In the genomic region with DNA sequence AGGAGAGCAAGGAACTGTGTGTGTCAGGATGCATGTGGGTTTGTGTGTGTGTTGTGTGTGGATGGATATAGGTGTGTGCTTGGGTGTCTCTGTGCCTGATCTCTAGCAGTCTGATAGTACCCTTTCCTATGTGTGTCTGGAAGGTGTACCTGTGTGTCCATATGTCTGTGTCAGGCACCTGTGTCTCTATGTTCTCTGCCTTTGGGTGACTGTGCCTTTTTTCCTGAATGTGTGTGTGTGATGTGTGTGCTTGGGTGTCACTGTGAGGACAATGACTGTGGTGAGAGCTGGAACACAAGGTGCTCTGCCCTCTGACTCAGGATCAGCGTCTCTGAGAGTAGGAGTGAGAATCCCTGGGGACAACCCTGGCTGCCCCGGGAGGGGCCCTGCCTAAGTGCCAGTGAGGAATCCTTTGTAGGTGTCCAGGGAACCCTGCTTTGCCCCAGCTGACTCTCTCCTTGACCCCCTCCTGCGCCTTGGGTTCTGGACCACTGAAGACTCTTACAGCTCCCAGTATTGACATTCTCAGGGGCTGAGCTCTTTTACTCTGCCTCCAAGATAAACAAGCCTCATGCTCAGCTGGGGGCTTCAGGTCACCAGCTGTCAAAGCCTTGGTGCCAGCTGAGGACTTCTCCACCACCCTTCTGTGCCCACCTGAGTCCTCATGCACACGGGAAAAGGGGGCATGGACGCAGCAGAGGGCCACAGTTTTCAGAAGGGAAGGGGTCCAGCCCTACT, we compare ENCODE assay signal across 11 cellular contexts. TPM values are rescaled to one million over a fixed set of nuclear protein-coding genes. Genes with fewer than 3 reads are reported as not detected.
DNase-seq lines count a peak whose midpoint lies in the region; ATAC-seq and TF ChIP-seq lines count a peak whose summit lies in the region.
"Had no signal": no experiment of that assay in that cellular context is flagged by ENCODE, and none has a peak within 500 bp of the region (broad histone marks: within the 10 kb centered on the region; RNA-seq: fewer than 3 reads in every experiment).

No MANE protein-coding gene starts in this region.

- TF ChIP-seq POLR2A in breast epithelium (IDR thresholded peaks at IDR 0.05), result no peak

- peaks cover 0 to 48% (median 21%) of the 10 kb centered on the region in 4 donors for H3K4me1 Mint-ChIP-seq in CD4-positive, CD25-positive, alpha-beta regulatory T cell
- H3K4me1 Mint-ChIP-seq in nephron, result peaks cover 21% of the 10 kb centered on the region

- H3K36me3 ChIP-seq in CD4-positive, CD25-positive, alpha-beta regulatory T cell (ENCODE audit: control insufficient read depth, insufficient read depth, low read length), result no peaks in the 10 kb centered on the region
- H3K36me3 ChIP-seq in HUES48 (ENCODE audit: control insufficient read depth, insufficient read depth, low read length) (no peaks in the 10 kb centered on the region), breast epithelium (no peaks in the 10 kb centered on the region)
- H3K36me3 ChIP-seq: neutrophil had no signal

- intact Hi-C loops in breast epithelium (cut with DNase I; ENCODE audit: low total_unique reads), result no loop called here

- peak overlapping the region; percentile 4 to 65 (median 55) for H3K4me3 Mint-ChIP-seq in CD4-positive, CD25-positive, alpha-beta regulatory T cell
- H3K4me3 Mint-ChIP-seq in nephron, result peak overlapping the region; percentile 80 to 98 (median 87)

- peaks cover 50% of the 10 kb centered on the region for H3K4me1 ChIP-seq in CD4-positive, CD25-positive, alpha-beta regulatory T cell (ENCODE audit: control insufficient read depth, insufficient read depth, low read length, poor library complexity, severe bottlenecking)
- H3K4me1 ChIP-seq in HUES48 (ENCODE audit: control insufficient read depth, insufficient read depth, low read length) (peaks cover 20% of the 10 kb centered on the region), breast epithelium (peaks cover 24 to 31% of the 10 kb centered on the region in 2 donors)

- no peak for DNase-seq in CD4-positive, CD25-positive, alpha-beta regulatory T cell
- DNase-seq in breast epithelium (ENCODE audit: low spot score in 2 of 2) (no peak), NCI-H2081 treated with DMSO at 0.1 percent for 48 hours (lab: John Stamatoyannopoulos, UW) (no peak)
- DNase-seq: HCEC 1CT had no signal

- peaks cover 47% of the 10 kb centered on the region for H3K27me3 Mint-ChIP-seq in CD4-positive, CD25-positive, alpha-beta regulatory T cell
- H3K27me3 Mint-ChIP-seq in nephron (ENCODE audit: low read depth), result peaks cover 65% of the 10 kb centered on the region

- no peak overlapping the region for H3K4me3 ChIP-seq in CD4-positive, CD25-positive, alpha-beta regulatory T cell (ENCODE audit: low read depth, low read length)
- H3K4me3 ChIP-seq in HUES48 (ENCODE audit: low read depth, low read length) (peak overlapping the region; percentile 62; the same call in 1 of the 2 replicates), breast epithelium (peak overlapping the region in 2 of 3 donors; percentile 63 to 82)

- TF ChIP-seq CTCF in breast epithelium (IDR thresholded peaks at IDR 0.05) (no peak), nephron (IDR thresholded peaks at IDR 0.05; ENCODE audit: unreplicated experiment in 3 of 3) (no peak)

- no peak overlapping the region for H3K27ac Mint-ChIP-seq in CD4-positive, CD25-positive, alpha-beta regulatory T cell
- H3K27ac Mint-ChIP-seq in nephron, result peak overlapping the region in 2 of 3 experiments; percentile 21 to 33

- no peak overlapping the region for H3K27ac ChIP-seq in CD4-positive, CD25-positive, alpha-beta regulatory T cell (ENCODE audit: insufficient read depth, low read length, poor library complexity, severe bottlenecking)
- no peak overlapping the region for H3K27ac ChIP-seq in HUES48 (ENCODE audit: low read depth, low read length)
- peak overlapping the region; percentile 57 to 81 for H3K27ac ChIP-seq in breast epithelium
- H3K27ac ChIP-seq: neutrophil had no signal

- ATAC-seq in CD4-positive, CD25-positive, alpha-beta regulatory T cell (ENCODE audit: low read depth in 2 of 2), result no peak
- ATAC-seq in HG02642 (IDR thresholded peaks at IDR 0.05; ENCODE audit: poor library complexity, unreplicated experiment) (no peak), GM18511 (IDR thresholded peaks at IDR 0.05; ENCODE audit: unreplicated experiment) (no peak), HG02885 (IDR thresholded peaks at IDR 0.05; ENCODE audit: poor library complexity, unreplicated experiment) (no peak)

- peaks cover 0 to 4% (median 0%) of the 10 kb centered on the region in 7 donors for H3K9me3 Mint-ChIP-seq in CD4-positive, CD25-positive, alpha-beta regulatory T cell
- H3K9me3 Mint-ChIP-seq in nephron, result no peaks in the 10 kb centered on the region

- H3K36me3 Mint-ChIP-seq in CD4-positive, CD25-positive, alpha-beta regulatory T cell, result no peaks in the 10 kb centered on the region
- H3K36me3 Mint-ChIP-seq in nephron (ENCODE audit: low read depth), result no peaks in the 10 kb centered on the region

- peaks cover 6% of the 10 kb centered on the region for H3K27me3 ChIP-seq in CD4-positive, CD25-positive, alpha-beta regulatory T cell (ENCODE audit: control insufficient read depth, insufficient read depth, low read length)
- peaks cover 63% of the 10 kb centered on the region for H3K27me3 ChIP-seq in HUES48 (ENCODE audit: control insufficient read depth, insufficient read depth, low read length)
- peaks cover 11 to 21% of the 10 kb centered on the region in 2 donors for H3K27me3 ChIP-seq in breast epithelium

- H3K9me3 ChIP-seq in CD4-positive, CD25-positive, alpha-beta regulatory T cell (ENCODE audit: control insufficient read depth in 2 of 2, low read length in 2 of 2), result no peaks in the 10 kb centered on the region
- H3K9me3 ChIP-seq in HUES48 (ENCODE audit: control insufficient read depth, insufficient read depth, low read length) (no peaks in the 10 kb centered on the region), breast epithelium (no peaks in the 10 kb centered on the region)
- H3K9me3 ChIP-seq: neutrophil had no signal

- H3K9ac ChIP-seq in HUES48 (ENCODE audit: low read depth, low read length), result no peak overlapping the region

RNA-seq across cellular contexts. Expression of a gene that starts 0.7 kb away (rescaled TPM):
- total RNA-seq in CD4-positive, CD25-positive, alpha-beta regulatory T cell, result 0.52 TPM
- polyA plus RNA-seq in CD4-positive, CD25-positive, alpha-beta regulatory T cell, result 1 to 10 TPM in 1 of 4 donors, under 1 TPM in 3; 0.42 to 1.2 (median 0.69) TPM
- total RNA-seq in breast epithelium, result 1 to 10 TPM; 1.6 to 7.2 (median 6.6) TPM

RNA-seq across cellular contexts. Expression of a gene that starts 14.4 kb away (rescaled TPM):
- 6.1 TPM for total RNA-seq in CD4-positive, CD25-positive, alpha-beta regulatory T cell
- polyA plus RNA-seq in CD4-positive, CD25-positive, alpha-beta regulatory T cell, result 1 to 10 TPM; 2.5 to 5.9 (median 4.2) TPM
- 10 to 100 TPM in 2 of 3 donors, 1 to 10 TPM in 1; 4.8 to 26.6 (median 23.9) TPM for total RNA-seq in breast epithelium

RNA-seq across cellular contexts. Expression of a gene that starts 26.8 kb away (rescaled TPM):
- total RNA-seq in CD4-positive, CD25-positive, alpha-beta regulatory T cell, result 31.5 TPM
- polyA plus RNA-seq in CD4-positive, CD25-positive, alpha-beta regulatory T cell, result 10 to 100 TPM in 3 of 4 donors, 1 to 10 TPM in 1; 9.8 to 24.7 (median 17.2) TPM
- 100 to 1,000 TPM in 2 of 3 donors, 10 to 100 TPM in 1; 97.8 to 155 (median 109) TPM for total RNA-seq in breast epithelium

RNA-seq across cellular contexts. Expression of a gene that starts 44.3 kb away (rescaled TPM):
- total RNA-seq in CD4-positive, CD25-positive, alpha-beta regulatory T cell, result 0.32 TPM
- not detected for polyA plus RNA-seq in CD4-positive, CD25-positive, alpha-beta regulatory T cell
- under 1 TPM; 0.16 to 0.66 (median 0.44) TPM for total RNA-seq in breast epithelium
- total RNA-seq: fibroblast of lung had no signal
- polyA plus RNA-seq: fibroblast of lung had no signal

RNA-seq across cellular contexts. Expression of a gene that starts 44.3 kb away (rescaled TPM):
- 1.4 TPM for total RNA-seq in CD4-positive, CD25-positive, alpha-beta regulatory T cell
- polyA plus RNA-seq in CD4-positive, CD25-positive, alpha-beta regulatory T cell, result not detected
- total RNA-seq in breast epithelium, result 1 to 10 TPM in 2 of 3 donors, under 1 TPM in 1; 0.48 to 4.4 (median 3.3) TPM

Comparison
In these comparisons a context has a peak if more than half of its experiments do, and no peak if none do; other contexts are left out.
1. H3K27ac ChIP-seq: peak in breast epithelium (2 of 2); none in CD4-positive, CD25-positive, alpha-beta regulatory T cell (single experiment) and HUES48 (single experiment).
2. H3K27ac Mint-ChIP-seq: peak in nephron (2 of 3); none in CD4-positive, CD25-positive, alpha-beta regulatory T cell (0 of 3).